In the genomic region with DNA sequence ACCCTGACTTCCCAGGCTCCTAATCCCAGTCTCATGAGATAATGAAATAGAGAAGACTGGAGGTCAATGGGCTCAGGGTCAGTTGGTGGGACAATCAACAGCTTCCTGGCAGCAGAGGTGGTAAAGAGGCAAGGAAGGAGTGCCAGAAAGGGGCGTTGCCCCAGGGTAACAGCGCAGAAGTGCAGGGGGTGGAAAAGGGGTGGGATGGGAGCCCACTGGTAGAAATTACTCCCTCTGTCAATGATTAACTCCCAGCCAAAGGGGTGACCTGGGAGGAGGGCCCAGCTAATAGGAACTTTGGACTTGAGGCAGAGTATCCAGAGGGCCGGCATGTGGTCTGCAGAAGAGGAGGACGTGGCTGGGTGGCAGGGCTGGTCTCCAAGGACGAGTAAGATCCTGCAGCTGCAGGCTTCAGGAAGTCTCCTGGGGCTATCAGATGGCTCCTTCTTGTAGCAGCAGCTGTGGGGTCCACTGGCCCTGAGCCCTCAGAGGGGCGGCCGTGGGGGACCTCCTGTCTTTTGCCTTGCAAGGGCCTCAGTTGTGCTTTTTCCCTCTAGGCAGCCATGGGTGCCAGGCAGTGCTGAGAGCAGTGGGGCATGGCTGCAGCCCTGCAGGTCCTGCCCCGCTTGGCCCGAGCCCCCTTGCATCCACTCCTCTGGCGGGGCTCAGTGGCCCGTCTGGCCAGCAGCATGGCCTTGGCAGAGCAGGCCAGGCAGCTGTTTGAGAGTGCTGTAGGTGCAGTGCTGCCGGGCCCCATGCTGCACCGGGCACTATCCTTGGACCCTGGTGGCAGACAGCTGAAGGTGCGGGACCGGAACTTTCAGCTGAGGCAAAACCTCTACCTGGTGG, we compare ENCODE assay signal across 1 cellular context.
TF ChIP-seq lines count a peak whose summit lies in the region.

No MANE protein-coding gene starts in this region.

TF ChIP-seq in HepG2, 621 proteins besides CTCF, POLR2A, EP300 and RAD21 (continued from another document and continues in another):
- TF ChIP-seq, protein P1, sequence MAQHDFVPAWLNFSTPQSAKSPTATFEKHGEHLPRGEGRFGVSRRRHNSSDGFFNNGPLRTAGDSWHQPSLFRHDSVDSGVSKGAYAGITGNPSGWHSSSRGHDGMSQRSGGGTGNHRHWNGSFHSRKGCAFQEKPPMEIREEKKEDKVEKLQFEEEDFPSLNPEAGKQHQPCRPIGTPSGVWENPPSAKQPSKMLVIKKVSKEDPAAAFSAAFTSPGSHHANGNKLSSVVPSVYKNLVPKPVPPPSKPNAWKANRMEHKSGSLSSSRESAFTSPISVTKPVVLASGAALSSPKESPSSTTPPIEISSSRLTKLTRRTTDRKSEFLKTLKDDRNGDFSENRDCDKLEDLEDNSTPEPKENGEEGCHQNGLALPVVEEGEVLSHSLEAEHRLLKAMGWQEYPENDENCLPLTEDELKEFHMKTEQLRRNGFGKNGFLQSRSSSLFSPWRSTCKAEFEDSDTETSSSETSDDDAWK (CRISPR knock-in tag; IDR thresholded peaks at IDR 0.05): no peak
- TF ChIP-seq ZEB1 (IDR thresholded peaks at IDR 0.05; ENCODE audit: insufficient replicate concordance, low read depth): peak; percentile 86
- no peak; the same call in 1 of the 2 replicates for TF ChIP-seq POLR2AphosphoS2 (IDR thresholded peaks at IDR 0.05; ENCODE audit: low read depth, low read length)
- TF ChIP-seq, protein P2, sequence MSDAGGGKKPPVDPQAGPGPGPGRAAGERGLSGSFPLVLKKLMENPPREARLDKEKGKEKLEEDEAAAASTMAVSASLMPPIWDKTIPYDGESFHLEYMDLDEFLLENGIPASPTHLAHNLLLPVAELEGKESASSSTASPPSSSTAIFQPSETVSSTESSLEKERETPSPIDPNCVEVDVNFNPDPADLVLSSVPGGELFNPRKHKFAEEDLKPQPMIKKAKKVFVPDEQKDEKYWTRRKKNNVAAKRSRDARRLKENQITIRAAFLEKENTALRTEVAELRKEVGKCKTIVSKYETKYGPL (CRISPR knock-in tag; IDR thresholded peaks at IDR 0.05): no peak; the same call in 1 of the 2 replicates
- no peak for TF ChIP-seq ZNF207 (IDR thresholded peaks at IDR 0.05; ENCODE audit: borderline replicate concordance)
- no peak for TF ChIP-seq HHEX (CRISPR knock-in tag; IDR thresholded peaks at IDR 0.05)
- no peak for TF ChIP-seq SNRNP70 (IDR thresholded peaks at IDR 0.05; ENCODE audit: low read depth, low read length)
- no peak for TF ChIP-seq HIVEP1 (CRISPR knock-in tag; IDR thresholded peaks at IDR 0.05)
- no peak for TF ChIP-seq TP53 (CRISPR knock-in tag; conservative IDR thresholded peaks at IDR 0.05)
- no peak for TF ChIP-seq NONO (IDR thresholded peaks at IDR 0.05)
- peak; percentile 46 for TF ChIP-seq NONO (CRISPR knock-in tag; conservative IDR thresholded peaks at IDR 0.05)
- TF ChIP-seq, protein P3, sequence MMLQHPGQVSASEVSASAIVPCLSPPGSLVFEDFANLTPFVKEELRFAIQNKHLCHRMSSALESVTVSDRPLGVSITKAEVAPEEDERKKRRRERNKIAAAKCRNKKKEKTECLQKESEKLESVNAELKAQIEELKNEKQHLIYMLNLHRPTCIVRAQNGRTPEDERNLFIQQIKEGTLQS (CRISPR knock-in tag; IDR thresholded peaks at IDR 0.05): 0 out of 2 replicates have a peak, but pooled peaks have one; percentile 26
- TF ChIP-seq, protein P4, sequence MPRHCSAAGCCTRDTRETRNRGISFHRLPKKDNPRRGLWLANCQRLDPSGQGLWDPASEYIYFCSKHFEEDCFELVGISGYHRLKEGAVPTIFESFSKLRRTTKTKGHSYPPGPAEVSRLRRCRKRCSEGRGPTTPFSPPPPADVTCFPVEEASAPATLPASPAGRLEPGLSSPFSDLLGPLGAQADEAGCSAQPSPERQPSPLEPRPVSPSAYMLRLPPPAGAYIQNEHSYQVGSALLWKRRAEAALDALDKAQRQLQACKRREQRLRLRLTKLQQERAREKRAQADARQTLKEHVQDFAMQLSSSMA (CRISPR knock-in tag; IDR thresholded peaks at IDR 0.05): no peak
- TF ChIP-seq GLI4 (CRISPR knock-in tag; IDR thresholded peaks at IDR 0.05; ENCODE audit: borderline replicate concordance): 0 out of 2 replicates have a peak, but pooled peaks have one; percentile 61
- TF ChIP-seq BRCA1 (CRISPR knock-in tag; IDR thresholded peaks at IDR 0.05): peak; percentile 37; the same call in 1 of the 2 replicates
- TF ChIP-seq RFX1 (IDR thresholded peaks at IDR 0.05): no peak
- no peak for TF ChIP-seq SRSF4 (IDR thresholded peaks at IDR 0.05; ENCODE audit: low read depth, low read length, poor library complexity, severe bottlenecking)
- no peak for TF ChIP-seq MLLT10 (CRISPR knock-in tag; IDR thresholded peaks at IDR 0.05)
- TF ChIP-seq, protein P5, sequence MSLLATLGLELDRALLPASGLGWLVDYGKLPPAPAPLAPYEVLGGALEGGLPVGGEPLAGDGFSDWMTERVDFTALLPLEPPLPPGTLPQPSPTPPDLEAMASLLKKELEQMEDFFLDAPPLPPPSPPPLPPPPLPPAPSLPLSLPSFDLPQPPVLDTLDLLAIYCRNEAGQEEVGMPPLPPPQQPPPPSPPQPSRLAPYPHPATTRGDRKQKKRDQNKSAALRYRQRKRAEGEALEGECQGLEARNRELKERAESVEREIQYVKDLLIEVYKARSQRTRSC (CRISPR knock-in tag; IDR thresholded peaks at IDR 0.05; ENCODE audit: low read depth): peak; percentile 76; the same call in 1 of the 2 replicates
- TF ChIP-seq ZNF891 (CRISPR knock-in tag; IDR thresholded peaks at IDR 0.05): peak; percentile 53; the same call in 1 of the 2 replicates
- TF ChIP-seq, protein P6, sequence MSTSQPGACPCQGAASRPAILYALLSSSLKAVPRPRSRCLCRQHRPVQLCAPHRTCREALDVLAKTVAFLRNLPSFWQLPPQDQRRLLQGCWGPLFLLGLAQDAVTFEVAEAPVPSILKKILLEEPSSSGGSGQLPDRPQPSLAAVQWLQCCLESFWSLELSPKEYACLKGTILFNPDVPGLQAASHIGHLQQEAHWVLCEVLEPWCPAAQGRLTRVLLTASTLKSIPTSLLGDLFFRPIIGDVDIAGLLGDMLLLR (CRISPR knock-in tag; IDR thresholded peaks at IDR 0.05): no peak
- no peak for TF ChIP-seq ZFP36 (IDR thresholded peaks at IDR 0.05; ENCODE audit: borderline replicate concordance, low read depth, low read length, partially characterized antibody)
- peak; percentile 82 for TF ChIP-seq ZNF605 (CRISPR knock-in tag; IDR thresholded peaks at IDR 0.05)
- TF ChIP-seq, protein P7, sequence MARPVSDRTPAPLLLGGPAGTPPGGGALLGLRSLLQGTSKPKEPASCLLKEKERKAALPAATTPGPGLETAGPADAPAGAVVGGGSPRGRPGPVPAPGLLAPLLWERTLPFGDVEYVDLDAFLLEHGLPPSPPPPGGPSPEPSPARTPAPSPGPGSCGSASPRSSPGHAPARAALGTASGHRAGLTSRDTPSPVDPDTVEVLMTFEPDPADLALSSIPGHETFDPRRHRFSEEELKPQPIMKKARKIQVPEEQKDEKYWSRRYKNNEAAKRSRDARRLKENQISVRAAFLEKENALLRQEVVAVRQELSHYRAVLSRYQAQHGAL (CRISPR knock-in tag; IDR thresholded peaks at IDR 0.05; ENCODE audit: not compliant biosample characterization): no peak
- TF ChIP-seq ZNF564 (CRISPR knock-in tag; IDR thresholded peaks at IDR 0.05): no peak
- TF ChIP-seq, protein P8, sequence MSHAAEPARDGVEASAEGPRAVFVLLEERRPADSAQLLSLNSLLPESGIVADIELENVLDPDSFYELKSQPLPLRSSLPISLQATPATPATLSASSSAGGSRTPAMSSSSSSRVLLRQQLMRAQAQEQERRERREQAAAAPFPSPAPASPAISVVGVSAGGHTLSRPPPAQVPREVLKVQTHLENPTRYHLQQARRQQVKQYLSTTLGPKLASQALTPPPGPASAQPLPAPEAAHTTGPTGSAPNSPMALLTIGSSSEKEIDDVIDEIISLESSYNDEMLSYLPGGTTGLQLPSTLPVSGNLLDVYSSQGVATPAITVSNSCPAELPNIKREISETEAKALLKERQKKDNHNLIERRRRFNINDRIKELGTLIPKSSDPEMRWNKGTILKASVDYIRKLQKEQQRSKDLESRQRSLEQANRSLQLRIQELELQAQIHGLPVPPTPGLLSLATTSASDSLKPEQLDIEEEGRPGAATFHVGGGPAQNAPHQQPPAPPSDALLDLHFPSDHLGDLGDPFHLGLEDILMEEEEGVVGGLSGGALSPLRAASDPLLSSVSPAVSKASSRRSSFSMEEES (CRISPR knock-in tag; IDR thresholded peaks at IDR 0.05): peak; percentile 54; the same call in 1 of the 2 replicates
- TF ChIP-seq, protein P9, sequence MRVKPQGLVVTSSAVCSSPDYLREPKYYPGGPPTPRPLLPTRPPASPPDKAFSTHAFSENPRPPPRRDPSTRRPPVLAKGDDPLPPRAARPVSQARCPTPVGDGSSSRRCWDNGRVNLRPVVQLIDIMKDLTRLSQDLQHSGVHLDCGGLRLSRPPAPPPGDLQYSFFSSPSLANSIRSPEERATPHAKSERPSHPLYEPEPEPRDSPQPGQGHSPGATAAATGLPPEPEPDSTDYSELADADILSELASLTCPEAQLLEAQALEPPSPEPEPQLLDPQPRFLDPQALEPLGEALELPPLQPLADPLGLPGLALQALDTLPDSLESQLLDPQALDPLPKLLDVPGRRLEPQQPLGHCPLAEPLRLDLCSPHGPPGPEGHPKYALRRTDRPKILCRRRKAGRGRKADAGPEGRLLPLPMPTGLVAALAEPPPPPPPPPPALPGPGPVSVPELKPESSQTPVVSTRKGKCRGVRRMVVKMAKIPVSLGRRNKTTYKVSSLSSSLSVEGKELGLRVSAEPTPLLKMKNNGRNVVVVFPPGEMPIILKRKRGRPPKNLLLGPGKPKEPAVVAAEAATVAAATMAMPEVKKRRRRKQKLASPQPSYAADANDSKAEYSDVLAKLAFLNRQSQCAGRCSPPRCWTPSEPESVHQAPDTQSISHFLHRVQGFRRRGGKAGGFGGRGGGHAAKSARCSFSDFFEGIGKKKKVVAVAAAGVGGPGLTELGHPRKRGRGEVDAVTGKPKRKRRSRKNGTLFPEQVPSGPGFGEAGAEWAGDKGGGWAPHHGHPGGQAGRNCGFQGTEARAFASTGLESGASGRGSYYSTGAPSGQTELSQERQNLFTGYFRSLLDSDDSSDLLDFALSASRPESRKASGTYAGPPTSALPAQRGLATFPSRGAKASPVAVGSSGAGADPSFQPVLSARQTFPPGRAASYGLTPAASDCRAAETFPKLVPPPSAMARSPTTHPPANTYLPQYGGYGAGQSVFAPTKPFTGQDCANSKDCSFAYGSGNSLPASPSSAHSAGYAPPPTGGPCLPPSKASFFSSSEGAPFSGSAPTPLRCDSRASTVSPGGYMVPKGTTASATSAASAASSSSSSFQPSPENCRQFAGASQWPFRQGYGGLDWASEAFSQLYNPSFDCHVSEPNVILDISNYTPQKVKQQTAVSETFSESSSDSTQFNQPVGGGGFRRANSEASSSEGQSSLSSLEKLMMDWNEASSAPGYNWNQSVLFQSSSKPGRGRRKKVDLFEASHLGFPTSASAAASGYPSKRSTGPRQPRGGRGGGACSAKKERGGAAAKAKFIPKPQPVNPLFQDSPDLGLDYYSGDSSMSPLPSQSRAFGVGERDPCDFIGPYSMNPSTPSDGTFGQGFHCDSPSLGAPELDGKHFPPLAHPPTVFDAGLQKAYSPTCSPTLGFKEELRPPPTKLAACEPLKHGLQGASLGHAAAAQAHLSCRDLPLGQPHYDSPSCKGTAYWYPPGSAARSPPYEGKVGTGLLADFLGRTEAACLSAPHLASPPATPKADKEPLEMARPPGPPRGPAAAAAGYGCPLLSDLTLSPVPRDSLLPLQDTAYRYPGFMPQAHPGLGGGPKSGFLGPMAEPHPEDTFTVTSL (CRISPR knock-in tag; IDR thresholded peaks at IDR 0.05; ENCODE audit: borderline replicate concordance): 0 out of 2 replicates have a peak, but pooled peaks have one; percentile 50
- TF ChIP-seq, protein P10, sequence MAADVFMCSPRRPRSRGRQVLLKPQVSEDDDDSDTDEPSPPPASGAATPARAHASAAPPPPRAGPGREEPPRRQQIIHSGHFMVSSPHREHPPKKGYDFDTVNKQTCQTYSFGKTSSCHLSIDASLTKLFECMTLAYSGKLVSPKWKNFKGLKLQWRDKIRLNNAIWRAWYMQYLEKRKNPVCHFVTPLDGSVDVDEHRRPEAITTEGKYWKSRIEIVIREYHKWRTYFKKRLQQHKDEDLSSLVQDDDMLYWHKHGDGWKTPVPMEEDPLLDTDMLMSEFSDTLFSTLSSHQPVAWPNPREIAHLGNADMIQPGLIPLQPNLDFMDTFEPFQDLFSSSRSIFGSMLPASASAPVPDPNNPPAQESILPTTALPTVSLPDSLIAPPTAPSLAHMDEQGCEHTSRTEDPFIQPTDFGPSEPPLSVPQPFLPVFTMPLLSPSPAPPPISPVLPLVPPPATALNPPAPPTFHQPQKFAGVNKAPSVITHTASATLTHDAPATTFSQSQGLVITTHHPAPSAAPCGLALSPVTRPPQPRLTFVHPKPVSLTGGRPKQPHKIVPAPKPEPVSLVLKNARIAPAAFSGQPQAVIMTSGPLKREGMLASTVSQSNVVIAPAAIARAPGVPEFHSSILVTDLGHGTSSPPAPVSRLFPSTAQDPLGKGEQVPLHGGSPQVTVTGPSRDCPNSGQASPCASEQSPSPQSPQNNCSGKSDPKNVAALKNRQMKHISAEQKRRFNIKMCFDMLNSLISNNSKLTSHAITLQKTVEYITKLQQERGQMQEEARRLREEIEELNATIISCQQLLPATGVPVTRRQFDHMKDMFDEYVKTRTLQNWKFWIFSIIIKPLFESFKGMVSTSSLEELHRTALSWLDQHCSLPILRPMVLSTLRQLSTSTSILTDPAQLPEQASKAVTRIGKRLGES (CRISPR knock-in tag; IDR thresholded peaks at IDR 0.05; ENCODE audit: borderline replicate concordance): peak; percentile 75; the same call in 1 of the 2 replicates
- TF ChIP-seq ZSCAN9 (CRISPR knock-in tag; IDR thresholded peaks at IDR 0.05; ENCODE audit: borderline replicate concordance): peak; percentile 90
- peak; percentile 87 for TF ChIP-seq RBFOX2 (IDR thresholded peaks at IDR 0.05; ENCODE audit: low read depth, low read length)
- TF ChIP-seq, protein P11, sequence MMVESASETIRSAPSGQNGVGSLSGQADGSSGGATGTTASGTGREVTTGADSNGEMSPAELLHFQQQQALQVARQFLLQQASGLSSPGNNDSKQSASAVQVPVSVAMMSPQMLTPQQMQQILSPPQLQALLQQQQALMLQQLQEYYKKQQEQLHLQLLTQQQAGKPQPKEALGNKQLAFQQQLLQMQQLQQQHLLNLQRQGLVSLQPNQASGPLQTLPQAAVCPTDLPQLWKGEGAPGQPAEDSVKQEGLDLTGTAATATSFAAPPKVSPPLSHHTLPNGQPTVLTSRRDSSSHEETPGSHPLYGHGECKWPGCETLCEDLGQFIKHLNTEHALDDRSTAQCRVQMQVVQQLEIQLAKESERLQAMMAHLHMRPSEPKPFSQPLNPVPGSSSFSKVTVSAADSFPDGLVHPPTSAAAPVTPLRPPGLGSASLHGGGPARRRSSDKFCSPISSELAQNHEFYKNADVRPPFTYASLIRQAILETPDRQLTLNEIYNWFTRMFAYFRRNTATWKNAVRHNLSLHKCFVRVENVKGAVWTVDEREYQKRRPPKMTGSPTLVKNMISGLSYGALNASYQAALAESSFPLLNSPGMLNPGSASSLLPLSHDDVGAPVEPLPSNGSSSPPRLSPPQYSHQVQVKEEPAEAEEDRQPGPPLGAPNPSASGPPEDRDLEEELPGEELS (CRISPR knock-in tag; IDR thresholded peaks at IDR 0.05): peak; percentile 87
- 0 out of 2 replicates have a peak, but pooled peaks have one; percentile 58 for TF ChIP-seq MEIS1 (CRISPR knock-in tag; IDR thresholded peaks at IDR 0.05; ENCODE audit: borderline replicate concordance)
- TF ChIP-seq ZNF234 (CRISPR knock-in tag; conservative IDR thresholded peaks at IDR 0.05): peak; percentile 20; the same call in 1 of the 2 replicates
- no peak for TF ChIP-seq ZFP1 (CRISPR knock-in tag; IDR thresholded peaks at IDR 0.05)
- no peak for TF ChIP-seq TCF7 (IDR thresholded peaks at IDR 0.05; ENCODE audit: low read depth)
- peak; percentile 59 for TF ChIP-seq PPARG (CRISPR knock-in tag; conservative IDR thresholded peaks at IDR 0.05)
- TF ChIP-seq ERF (CRISPR knock-in tag; IDR thresholded peaks at IDR 0.05): no peak; the same call in 1 of the 2 replicates
- TF ChIP-seq NFATC3 (CRISPR knock-in tag; IDR thresholded peaks at IDR 0.05): peak; percentile 71; the same call in 1 of the 2 replicates
- TF ChIP-seq ZNF674 (CRISPR knock-in tag; IDR thresholded peaks at IDR 0.05; ENCODE audit: low read depth): no peak
- TF ChIP-seq ZNF703 (CRISPR knock-in tag; IDR thresholded peaks at IDR 0.05; ENCODE audit: borderline replicate concordance): no peak
